In genomic region chr5:155728857-155729683, GRCh38 we compare ENCODE assay signal across 8 cellular contexts.
A peak's percentile ranks its signal among the peaks of the same experiment; 100 is the strongest.
DNase-seq lines count a peak whose midpoint lies in the region; TF ChIP-seq lines count a peak whose summit lies in the region.

No MANE protein-coding gene starts in this region.

- 4 to 7% methylated on average over 54 of the region's 54 CpGs for WGBS in sigmoid colon, 2 donors

- intact Hi-C loops in sigmoid colon (cut with DNase I): no loop called here
- intact Hi-C loops in CD14-positive monocyte (cut with micrococcal nuclease): no loop called here

- no peaks in the 10 kb centered on the region for H3K9me3 ChIP-seq in WERI-Rb-1 (ENCODE audit: severe bottlenecking)
- no peaks in the 10 kb centered on the region for H3K9me3 ChIP-seq in sigmoid colon

- no peak for TF ChIP-seq EP300 in sigmoid colon (IDR thresholded peaks at IDR 0.05)

- no peaks in the 10 kb centered on the region for H3K36me3 ChIP-seq in WERI-Rb-1
- no peaks in the 10 kb centered on the region for H3K36me3 ChIP-seq in sigmoid colon

- H3K4me1 ChIP-seq in sigmoid colon: peaks cover 0 to 28% (median 28%) of the 10 kb centered on the region in 4 donors

- H3K4me1 Mint-ChIP-seq in CD14-positive monocyte: no peaks in the 10 kb centered on the region

- peaks cover 44 to 52% (median 51%) of the 10 kb centered on the region in 3 donors for H3K27me3 Mint-ChIP-seq in CD14-positive monocyte (ENCODE audit: low read depth in 3 of 3)

- H3K27ac ChIP-seq in WERI-Rb-1: no peak overlapping the region
- H3K27ac ChIP-seq in sigmoid colon: no peak overlapping the region

- H3K36me3 Mint-ChIP-seq in CD14-positive monocyte: no peaks in the 10 kb centered on the region

- H3K9me3 Mint-ChIP-seq in CD14-positive monocyte: peaks cover 0 to 13% (median 5%) of the 10 kb centered on the region in 7 donors

- peak; percentile 17 for DNase-seq in GM04503 (ENCODE audit: low read depth)
- DNase-seq in WERI-Rb-1: peak; percentile 67
- peak in 36 of 51 donors; percentile 1 to 66 (median 37) for DNase-seq in hypothalamus (lab: John Stamatoyannopoulos, UW)
- DNase-seq in sigmoid colon: no peak
- DNase-seq in CD14-positive monocyte (ENCODE audit: low spot score): no peak
- no peak for DNase-seq in SW480 (ENCODE audit: low spot score)
- DNase-seq in stimulated activated CD4-positive, alpha-beta T cell treated with anti-CD3 and anti-CD28 coated beads, Interleukin-2, amount 100 ng/mL, for 48 hours: no peak
- DNase-seq in NCI-H187 (lab: John Stamatoyannopoulos, UW): no peak

- peak overlapping the region in 1 of 2 donors; percentile 79 for H3K4me3 Mint-ChIP-seq in CD14-positive monocyte

- TF ChIP-seq POLR2A in sigmoid colon (IDR thresholded peaks at IDR 0.05): no peak

- peaks cover 11% of the 10 kb centered on the region for H3K27me3 ChIP-seq in WERI-Rb-1 (ENCODE audit: insufficient read depth, low read depth, severe bottlenecking)
- H3K27me3 ChIP-seq in sigmoid colon: peaks cover 13 to 86% (median 52%) of the 10 kb centered on the region in 3 donors

- H3K27ac Mint-ChIP-seq in CD14-positive monocyte: no peak overlapping the region

- H3K4me3 ChIP-seq in WERI-Rb-1 (ENCODE audit: low read depth, low read length) (peak overlapping the region; percentile 72), sigmoid colon (peak overlapping the region; percentile 22 to 58 (median 40))

- TF ChIP-seq CTCF in WERI-Rb-1 (IDR thresholded peaks at IDR 0.05; ENCODE audit: low read depth, low read length) (peak; percentile 20; the same call in 1 of the 2 replicates), sigmoid colon (IDR thresholded peaks at IDR 0.05) (no peak), CD14-positive monocyte (IDR thresholded peaks at IDR 0.05) (no peak)

Comparison
In these comparisons a context has a peak if more than half of its experiments do, and no peak if none do; other contexts are left out.
1. DNase-seq: peak in GM04503 (single experiment), WERI-Rb-1 (single experiment) and hypothalamus (36 of 51); none in sigmoid colon (single experiment), CD14-positive monocyte (single experiment), SW480 (single experiment), stimulated activated CD4-positive, alpha-beta T cell treated with anti-CD3 and anti-CD28 coated beads, Interleukin-2, amount 100 ng/mL, for 48 hours (0 of 2) and NCI-H187 (0 of 2).